ENCODE assay signal across 9 cellular contexts in genomic region chr11:1570896-1571759, GRCh38. TPM values are rescaled to one million over a fixed set of nuclear protein-coding genes. Genes with fewer than 3 reads are reported as not detected.
DNase-seq lines count a peak whose midpoint lies in the region; ATAC-seq, FAIRE-seq and TF ChIP-seq lines count a peak whose summit lies in the region.
"Had no signal": no experiment of that assay in that cellular context is flagged by ENCODE, and none has a peak within 500 bp of the region (broad histone marks: within the 10 kb centered on the region; RNA-seq: fewer than 3 reads in every experiment).

No MANE protein-coding gene starts in this region.

- H3K9me3 ChIP-seq in mononuclear cell (ENCODE audit: low read depth, low read length), result no peaks in the 10 kb centered on the region

- no peak for DNase-seq in stimulated activated naive CD8-positive, alpha-beta T cell treated with anti-CD3 and anti-CD28 coated beads, Interleukin-15, Interleukin-2, amounts not matched to agents 100 U/mL and 50 U/mL, for 24 hours
- peak in 17 of 61 donors; percentile 33 to 71 (median 55) for DNase-seq in caudate nucleus (lab: John Stamatoyannopoulos, UW)
- no peak for DNase-seq in NOMO-1 (lab: John Stamatoyannopoulos, UW; ENCODE audit: unreplicated experiment in 2 of 2)
- DNase-seq in H54 (ENCODE audit: insufficient read length, low spot score), result no peak
- DNase-seq in foreskin melanocyte, result no peak

- peak overlapping the region; percentile 20 for H3K4me3 Mint-ChIP-seq in stimulated activated naive CD8-positive, alpha-beta T cell treated with anti-CD3 and anti-CD28 coated beads, Interleukin-15, Interleukin-2, amounts not matched to agents 100 ng/mL and 50 ng/mL, for 24 hours

- TF ChIP-seq POLR2A in H54 (IDR thresholded peaks at IDR 0.05; ENCODE audit: low read depth, low read length), result no peak

- no peaks in the 10 kb centered on the region for H3K36me3 Mint-ChIP-seq in stimulated activated naive CD8-positive, alpha-beta T cell treated with anti-CD3 and anti-CD28 coated beads, Interleukin-15, Interleukin-2, amounts not matched to agents 100 ng/mL and 50 ng/mL, for 24 hours (ENCODE audit: low read depth)

- FAIRE-seq in H54 (lab: Jason Lieb, UNC), result no peak
- FAIRE-seq: GM18507 had no signal

- H3K27ac ChIP-seq in caudate nucleus (ENCODE audit: low read depth, low read length), result peak overlapping the region; percentile 78

- peaks cover 30% of the 10 kb centered on the region for H3K27me3 ChIP-seq in mononuclear cell (ENCODE audit: insufficient read depth, low read length)

- no peaks in the 10 kb centered on the region for H3K9me3 Mint-ChIP-seq in stimulated activated naive CD8-positive, alpha-beta T cell treated with anti-CD3 and anti-CD28 coated beads, Interleukin-15, Interleukin-2, amounts not matched to agents 100 ng/mL and 50 ng/mL, for 24 hours

- H3K4me3 ChIP-seq in mononuclear cell (ENCODE audit: low read length), result peak overlapping the region; percentile 20

- ATAC-seq in stimulated activated naive CD8-positive, alpha-beta T cell treated with anti-CD3 and anti-CD28 coated beads, Interleukin-15, Interleukin-2, amounts not matched to agents 100 U/mL and 50 U/mL, for 24 hours, result no peak
- ATAC-seq in HG03342 (IDR thresholded peaks at IDR 0.05; ENCODE audit: unreplicated experiment), result no peak

- H3K4me1 Mint-ChIP-seq in stimulated activated naive CD8-positive, alpha-beta T cell treated with anti-CD3 and anti-CD28 coated beads, Interleukin-15, Interleukin-2, amounts not matched to agents 100 ng/mL and 50 ng/mL, for 24 hours (ENCODE audit: low read depth), result peaks cover 8% of the 10 kb centered on the region

- no peaks in the 10 kb centered on the region for H3K27me3 Mint-ChIP-seq in stimulated activated naive CD8-positive, alpha-beta T cell treated with anti-CD3 and anti-CD28 coated beads, Interleukin-15, Interleukin-2, amounts not matched to agents 100 ng/mL and 50 ng/mL, for 24 hours

- H3K27ac Mint-ChIP-seq in stimulated activated naive CD8-positive, alpha-beta T cell treated with anti-CD3 and anti-CD28 coated beads, Interleukin-15, Interleukin-2, amounts not matched to agents 100 ng/mL and 50 ng/mL, for 24 hours, result no peak overlapping the region

- H3K4me1 ChIP-seq in mononuclear cell (ENCODE audit: insufficient read depth, low read length), result peaks cover 25% of the 10 kb centered on the region

RNA-seq across cellular contexts. Expression of gene DUSP8, which starts 0.9 kb away (rescaled TPM):
- 12.5 TPM for total RNA-seq in mononuclear cell

RNA-seq across cellular contexts. Expression of gene KRTAP5-1, which starts 14.0 kb away (rescaled TPM):
- total RNA-seq in mononuclear cell, result not detected

RNA-seq across cellular contexts. Expression of gene KRTAP5-2, which starts 27.0 kb away (rescaled TPM):
- total RNA-seq in mononuclear cell, result not detected

RNA-seq across cellular contexts. Expression of gene KRTAP5-3, which starts 37.1 kb away (rescaled TPM):
- total RNA-seq in mononuclear cell, result not detected

RNA-seq across cellular contexts. Expression of gene KRTAP5-4, which starts 50.8 kb away (rescaled TPM):
- not detected for total RNA-seq in mononuclear cell
